7 cellular contexts compared by ENCODE assay signal in genomic region chr5:1631004-1631403, GRCh38.
A peak's percentile ranks its signal among the peaks of the same experiment; 100 is the strongest.
DNase-seq lines count a peak whose midpoint lies in the region; ATAC-seq and TF ChIP-seq lines count a peak whose summit lies in the region.
"Not testable (repeated sequence)": the region's sequence is repeated elsewhere in the genome, so short reads cannot be mapped to it uniquely, and the experiment has no call there.

No MANE protein-coding gene starts in this region.

- not testable (repeated sequence) for H3K9ac ChIP-seq in Karpas-422 (ENCODE audit: low read length); Loucy (ENCODE audit: low read depth, low read length, poor library complexity, severe bottlenecking)

- ATAC-seq in CD4-positive, CD25-positive, alpha-beta regulatory T cell (ENCODE audit: low read depth in 2 of 2); stimulated activated memory B cell treated with anti-CD40 and anti-IgM and Interleukin-4, amounts not matched to agents 10 μg/mL and 1 μg/mL and 100 μg/mL, for 72 hours: not testable (repeated sequence)

- H3K79me2 ChIP-seq in Karpas-422 (ENCODE audit: low read length), result not testable (repeated sequence)
- peaks cover 23% of the 10 kb centered on the region; the same call in 1 of the 2 replicates for H3K79me2 ChIP-seq in Loucy (ENCODE audit: insufficient read depth, low read length)

- H3K9me3 Mint-ChIP-seq in CD4-positive, CD25-positive, alpha-beta regulatory T cell; CD8-positive, alpha-beta memory T cell; nephron; stimulated activated memory B cell treated with anti-CD40 and anti-IgM and Interleukin-4, amounts not matched to agents 10 μg/mL and 1 μg/mL and 100 μg/mL, for 72 hours: not testable (repeated sequence)

- H3K4me3 Mint-ChIP-seq in CD4-positive, CD25-positive, alpha-beta regulatory T cell, result peak overlapping the region in 1 of 4 donors; percentile 64
- peak overlapping the region in 1 of 7 donors; percentile 45 for H3K4me3 Mint-ChIP-seq in CD8-positive, alpha-beta memory T cell
- H3K4me3 Mint-ChIP-seq in nephron, result peak overlapping the region in 2 of 3 experiments; percentile 43 to 91
- not testable (repeated sequence) for H3K4me3 Mint-ChIP-seq in stimulated activated memory B cell treated with anti-CD40 and anti-IgM and Interleukin-4, amounts not matched to agents 10 μg/mL and 1 μg/mL and 100 μg/mL, for 72 hours

- H3K9me2 ChIP-seq in Karpas-422 (replicated peaks; ENCODE audit: insufficient read depth, low read length); Loucy (replicated peaks; ENCODE audit: low read depth, low read length): not testable (repeated sequence)

- H2AFZ ChIP-seq in Karpas-422 (ENCODE audit: low read length); Loucy (ENCODE audit: low read length): not testable (repeated sequence)

- CTCF ChIA-PET in CD8-positive, alpha-beta memory T cell (lab: Charles Lee), result interaction anchor here (2.1 kb wide), 1 partner anchor 10 kb away, joined by 6 read pairs; no protein-coding TSS in a partner anchor

- H3K36me3 Mint-ChIP-seq in CD4-positive, CD25-positive, alpha-beta regulatory T cell; nephron (ENCODE audit: low read depth); stimulated activated memory B cell treated with anti-CD40 and anti-IgM and Interleukin-4, amounts not matched to agents 10 μg/mL and 1 μg/mL and 100 μg/mL, for 72 hours: not testable (repeated sequence)
- peaks cover 0 to 41% (median 4%) of the 10 kb centered on the region in 3 donors for H3K36me3 Mint-ChIP-seq in CD8-positive, alpha-beta memory T cell

- H3K4me3 ChIP-seq in CD4-positive, CD25-positive, alpha-beta regulatory T cell (ENCODE audit: low read depth, low read length); CD8-positive, alpha-beta memory T cell (ENCODE audit: low read length); Karpas-422 (ENCODE audit: low read length): not testable (repeated sequence)
- H3K4me3 ChIP-seq in Loucy (ENCODE audit: low read length, poor library complexity, severe bottlenecking), result peak overlapping the region; percentile 25

- H3K27ac ChIP-seq in CD4-positive, CD25-positive, alpha-beta regulatory T cell (ENCODE audit: insufficient read depth, low read length, poor library complexity, severe bottlenecking); CD8-positive, alpha-beta memory T cell (ENCODE audit: low read depth, low read length); Karpas-422 (ENCODE audit: low read length): not testable (repeated sequence)

- H3K27me3 Mint-ChIP-seq in CD4-positive, CD25-positive, alpha-beta regulatory T cell; CD8-positive, alpha-beta memory T cell; nephron (ENCODE audit: low read depth); stimulated activated memory B cell treated with anti-CD40 and anti-IgM and Interleukin-4, amounts not matched to agents 10 μg/mL and 1 μg/mL and 100 μg/mL, for 72 hours: not testable (repeated sequence)

- H3K27ac Mint-ChIP-seq in CD4-positive, CD25-positive, alpha-beta regulatory T cell, result peak overlapping the region in 2 of 3 donors; percentile 38 to 46
- H3K27ac Mint-ChIP-seq in CD8-positive, alpha-beta memory T cell, result peak overlapping the region in 6 of 8 donors; percentile 21 to 77 (median 41)
- H3K27ac Mint-ChIP-seq in nephron, result not testable (repeated sequence)
- H3K27ac Mint-ChIP-seq in stimulated activated memory B cell treated with anti-CD40 and anti-IgM and Interleukin-4, amounts not matched to agents 10 μg/mL and 1 μg/mL and 100 μg/mL, for 72 hours, result peak overlapping the region; percentile 98

- H3K4me1 Mint-ChIP-seq in CD4-positive, CD25-positive, alpha-beta regulatory T cell, result peaks cover 5 to 45% (median 21%) of the 10 kb centered on the region in 4 donors
- peaks cover 17 to 41% (median 29%) of the 10 kb centered on the region in 3 donors for H3K4me1 Mint-ChIP-seq in CD8-positive, alpha-beta memory T cell
- H3K4me1 Mint-ChIP-seq in nephron, result peaks cover 35% of the 10 kb centered on the region
- H3K4me1 Mint-ChIP-seq in stimulated activated memory B cell treated with anti-CD40 and anti-IgM and Interleukin-4, amounts not matched to agents 10 μg/mL and 1 μg/mL and 100 μg/mL, for 72 hours, result peaks cover 36% of the 10 kb centered on the region

- DNase-seq in CD4-positive, CD25-positive, alpha-beta regulatory T cell; CD8-positive, alpha-beta memory T cell: not testable (repeated sequence)
- peak; percentile 14 for DNase-seq in Karpas-422
- DNase-seq in activated CD8-positive, alpha-beta memory T cell treated with anti-CD3 and anti-CD28 coated beads, Interleukin-2, amount 50 U/mL, for 48 hours, result peak; percentile 23

- H3K36me3 ChIP-seq in CD4-positive, CD25-positive, alpha-beta regulatory T cell (ENCODE audit: control insufficient read depth, insufficient read depth, low read length); CD8-positive, alpha-beta memory T cell (ENCODE audit: insufficient read depth, low read length); Karpas-422 (ENCODE audit: insufficient read depth, low read length); Loucy (ENCODE audit: insufficient read depth, low read length): not testable (repeated sequence)

- not testable (repeated sequence) for H3K9me3 ChIP-seq in CD4-positive, CD25-positive, alpha-beta regulatory T cell (ENCODE audit: control insufficient read depth in 2 of 2, low read length in 2 of 2); CD8-positive, alpha-beta memory T cell (ENCODE audit: low read length); Karpas-422 (ENCODE audit: low read length); Loucy (ENCODE audit: insufficient read depth, low read depth, low read length)

- POLR2A ChIA-PET in CD8-positive, alpha-beta memory T cell (lab: Charles Lee), result not testable (repeated sequence)

- not testable (repeated sequence) for H3K4me2 ChIP-seq in Karpas-422 (ENCODE audit: low read depth, low read length, poor library complexity, severe bottlenecking)
- peak overlapping the region; percentile 51 for H3K4me2 ChIP-seq in Loucy (ENCODE audit: low read depth, low read length, poor library complexity, severe bottlenecking)

- H3K27me3 ChIP-seq in CD4-positive, CD25-positive, alpha-beta regulatory T cell (ENCODE audit: control insufficient read depth, insufficient read depth, low read length); CD8-positive, alpha-beta memory T cell (ENCODE audit: insufficient read depth, low read length, poor library complexity, severe bottlenecking); Karpas-422 (ENCODE audit: low read length); Loucy (ENCODE audit: insufficient read depth, low read length, poor library complexity, severe bottlenecking): not testable (repeated sequence)

- not testable (repeated sequence) for H3F3A ChIP-seq in Loucy (ENCODE audit: low read depth)

- TF ChIP-seq CTCF in Loucy (conservative IDR thresholded peaks at IDR 0.05; ENCODE audit: low read length); nephron (IDR thresholded peaks at IDR 0.05; ENCODE audit: unreplicated experiment in 3 of 3): not testable (repeated sequence)

- H3K4me1 ChIP-seq in CD4-positive, CD25-positive, alpha-beta regulatory T cell (ENCODE audit: control insufficient read depth, insufficient read depth, low read length, poor library complexity, severe bottlenecking); CD8-positive, alpha-beta memory T cell (ENCODE audit: insufficient read depth, low read length); Karpas-422 (ENCODE audit: low read length): not testable (repeated sequence)
- peaks cover 13% of the 10 kb centered on the region for H3K4me1 ChIP-seq in Loucy (ENCODE audit: insufficient read depth, low read length, poor library complexity, severe bottlenecking)

- H4K20me1 ChIP-seq in Karpas-422 (ENCODE audit: insufficient read depth, low read depth, low read length); Loucy (ENCODE audit: insufficient read depth, low read length, poor library complexity, severe bottlenecking): not testable (repeated sequence)
